In genomic region chr1:16440480-16441311, GRCh38 we compare ENCODE assay signal across 8 cellular contexts. TPM values are rescaled to one million over a fixed set of nuclear protein-coding genes. Genes with fewer than 3 reads are reported as not detected.
DNase-seq lines count a peak whose midpoint lies in the region; ATAC-seq, FAIRE-seq and TF ChIP-seq lines count a peak whose summit lies in the region.

NECAP2 (plus strand) TSS chr1:16440724; CDS start chr1:16440762, 38 bp downstream.

- peak; percentile 92 for ATAC-seq in GM19372 (IDR thresholded peaks at IDR 0.05; ENCODE audit: low read depth, unreplicated experiment)
- peak; percentile 82 for ATAC-seq in HG03571 (IDR thresholded peaks at IDR 0.05; ENCODE audit: unreplicated experiment)
- peak; percentile 97 for ATAC-seq in HepG2

- TF ChIP-seq CTCF in C4-2B (conservative IDR thresholded peaks at IDR 0.05) (peak; percentile 82), HepG2 (CRISPR knock-in tag; IDR thresholded peaks at IDR 0.05) (peak; percentile 99)

- peak; percentile 71 for TF ChIP-seq RAD21 in HepG2 (CRISPR knock-in tag; IDR thresholded peaks at IDR 0.05)

- CTCF ChIA-PET in HepG2 (lab: Yijun Ruan, JAX; ENCODE audit: low intra/inter-chr PET ratio, low total read pairs), result no interaction called here

- in situ Hi-C loops in HepG2 (cut with HindIII; ENCODE audit: extremely low pct_ligation_motif_present, low pct_unique_long_range_greater_than_20kb), result no loop called here

- BruUV-seq in HepG2 (replicated peaks; lab: Mats Ljungman, UMichigan), result TSS peak; percentile 81

- peak; percentile 71 for DNase-seq in NCI-H774 (lab: John Stamatoyannopoulos, UW)
- DNase-seq in activated CD4-positive, alpha-beta T cell treated with anti-CD3 and anti-CD28 coated beads, Interleukin-2, amount 50 U/mL, for 4 hours, result peak; percentile 90 to 93
- DNase-seq in dermis blood vessel endothelial cell, result peak; percentile 96
- DNase-seq in HepG2 (ENCODE audit: low spot score), result peak; percentile 84
- DNase-seq in stimulated activated CD4-positive, alpha-beta T cell treated with anti-CD3 and anti-CD28 coated beads, Interleukin-2, amount 100 ng/mL, for 48 hours, result peak; percentile 99

- H3K27ac ChIP-seq in C4-2B, result peak within 1 kb of the TSS; percentile 80
- H3K27ac ChIP-seq in HepG2 (ENCODE audit: extremely low read length, insufficient read depth, low read length), result peak within 1 kb of the TSS; percentile 53

- peak; percentile 95 to 99 for TF ChIP-seq POLR2A in HepG2 (IDR thresholded peaks at IDR 0.05; ENCODE audit: insufficient read depth in 1 of 2, low read depth in 2 of 2, low read length in 2 of 2)

- intact Hi-C loops in HepG2 (cut with micrococcal nuclease; ENCODE audit: unreplicated experiment), result no loop called here

- H3K27me3 ChIP-seq in HepG2 (ENCODE audit: control insufficient read depth in 1 of 2, insufficient read depth in 2 of 2, low read length in 2 of 2), result no peaks in the 10 kb centered on the region; a peak in 1 of 5 replicates

- peak within 1 kb of the TSS; percentile 83 to 97 (median 95) for H3K4me3 ChIP-seq in HepG2 (replicated peaks in 1 of 3; ENCODE audit: insufficient read depth in 1 of 3, low read depth in 2 of 3, low read length in 3 of 3)

- H3K4me1 ChIP-seq in HepG2 (ENCODE audit: insufficient read depth, low read length), result peaks cover 27% of the 10 kb centered on the region

- POLR2A ChIA-PET in HepG2 (lab: Yijun Ruan, JAX), result interaction anchor here (0.6 to 2.3 kb wide), 9 partner anchors 9 to 104 kb away, joined by 3 to 17 read pairs (median 3); partner anchors contain the start of genes RNU1-1 and SZRD1

- peak; percentile 76 for FAIRE-seq in HepG2 (lab: Jason Lieb, UNC)

- WGBS in HepG2 (ENCODE audit: low lambda C conversion rate), result 0% methylated on average over 21 of the region's 70 CpGs

- H3K79me2 ChIP-seq in HepG2 (ENCODE audit: insufficient read depth, low read length), result peaks cover 17% of the 10 kb centered on the region

- H3K9me3 ChIP-seq in HepG2 (ENCODE audit: low read length), result no peaks in the 10 kb centered on the region

- peak within 1 kb of the TSS; percentile 77 for H2AFZ ChIP-seq in HepG2 (ENCODE audit: low read length)

- no peaks in the 10 kb centered on the region for H4K20me1 ChIP-seq in HepG2 (ENCODE audit: insufficient read depth, low read length)

- H3K9ac ChIP-seq in HepG2 (ENCODE audit: insufficient read depth, low read depth, low read length), result peak within 1 kb of the TSS; percentile 88

- peaks cover 5 to 19% of the 10 kb centered on the region in 2 experiments; a peak in 4 of 5 replicates for H3K36me3 ChIP-seq in HepG2 (replicated peaks in 1 of 2; ENCODE audit: control insufficient read depth in 1 of 2, insufficient read depth in 2 of 2, low read length in 2 of 2)

- peak within 1 kb of the TSS; percentile 92 for H3K4me2 ChIP-seq in HepG2 (ENCODE audit: low read depth, low read length)

- TF ChIP-seq EP300 in HepG2 (IDR thresholded peaks at IDR 0.05; ENCODE audit: low read depth in 2 of 2, low read length in 2 of 2) (peak in 1 of 2 experiments; percentile 28; a peak in 2 of 4 replicates), HepG2 (CRISPR knock-in tag; IDR thresholded peaks at IDR 0.05; ENCODE audit: borderline replicate concordance) (0 out of 2 replicates have a peak, but pooled peaks have one; percentile 47)

TF ChIP-seq in HepG2, 621 proteins besides CTCF, POLR2A, EP300 and RAD21 (continues in another document):
- TF ChIP-seq LCORL (IDR thresholded peaks at IDR 0.05), result no peak
- peak; percentile 86 for TF ChIP-seq LCORL (CRISPR knock-in tag; IDR thresholded peaks at IDR 0.05)
- peak; percentile 52; the same call in 1 of the 2 replicates for TF ChIP-seq PCBP1 (IDR thresholded peaks at IDR 0.05; ENCODE audit: borderline replicate concordance, low read depth, low read length)
- peak; percentile 93 for TF ChIP-seq ZFP36L1 (CRISPR knock-in tag; IDR thresholded peaks at IDR 0.05)
- no peak; the same call in 1 of the 2 replicates for TF ChIP-seq ZNF280B (CRISPR knock-in tag; IDR thresholded peaks at IDR 0.05; ENCODE audit: borderline replicate concordance)
- no peak; the same call in 1 of the 2 replicates for TF ChIP-seq SAFB2 (CRISPR knock-in tag; IDR thresholded peaks at IDR 0.05; ENCODE audit: borderline replicate concordance, low read depth)
- peak; percentile 82; the same call in 1 of the 2 replicates for TF ChIP-seq ZNF501 (CRISPR knock-in tag; IDR thresholded peaks at IDR 0.05)
- TF ChIP-seq FOXA3 (CRISPR knock-in tag; IDR thresholded peaks at IDR 0.05), result peak; percentile 74
- no peak for TF ChIP-seq NR2F2 (IDR thresholded peaks at IDR 0.05; ENCODE audit: borderline replicate concordance, low read depth)
- peak; percentile 96 for TF ChIP-seq HDAC1 (CRISPR knock-in tag; IDR thresholded peaks at IDR 0.05)
- TF ChIP-seq ZBTB42 (CRISPR knock-in tag; IDR thresholded peaks at IDR 0.05), result peak; percentile 77; the same call in 1 of the 2 replicates
- peak; percentile 94 for TF ChIP-seq POGZ (CRISPR knock-in tag; IDR thresholded peaks at IDR 0.05)
- TF ChIP-seq ZMYM4 (CRISPR knock-in tag; IDR thresholded peaks at IDR 0.05), result peak; percentile 98
- no peak for TF ChIP-seq TCF7L2 (IDR thresholded peaks at IDR 0.05; ENCODE audit: low read depth, low read length)
- peak; percentile 81; the same call in 1 of the 2 replicates for TF ChIP-seq MIER3 (CRISPR knock-in tag; IDR thresholded peaks at IDR 0.05; ENCODE audit: borderline replicate concordance)

RNA-seq across cellular contexts. Expression of gene NECAP2, which starts in this region (rescaled TPM):
- total RNA-seq in dermis blood vessel endothelial cell, result 195 and 263 TPM in 2 replicates
- 52.3 and 62.6 TPM in 2 replicates for total RNA-seq in HepG2 (2016; rRNA removed; fragmentation: Illumina TruSeq; extraction: Trizol)
- total RNA-seq in HepG2 (2016; cell fraction: cytosol; rRNA removed; fragmentation: Illumina TruSeq; extraction: Trizol; ENCODE audit: low read depth), result 9.4 and 10.0 TPM in 2 replicates
- 51.2 and 64.2 TPM in 2 replicates for total RNA-seq in HepG2 (2016; cell fraction: insoluble cytoplasmic fraction; rRNA removed; fragmentation: Illumina TruSeq; extraction: Trizol)
- 20.2 and 23.2 TPM in 2 replicates for total RNA-seq in HepG2 (2016; cell fraction: membrane; rRNA removed; fragmentation: Illumina TruSeq; extraction: Trizol)
- 22.1 and 26.7 TPM in 2 replicates for total RNA-seq in HepG2 (2016; cell fraction: nucleus; rRNA removed; fragmentation: Illumina TruSeq; extraction: Trizol)
- 38.5 and 41.0 TPM in 2 replicates for polyA plus RNA-seq in HepG2 (2011; rRNA removed)
- polyA plus RNA-seq in HepG2 (2011; cell fraction: cytosol; rRNA removed), result 48.1 and 54.1 TPM in 2 replicates
- 22.4 and 27.6 TPM in 2 replicates for polyA plus RNA-seq in HepG2 (2011; cell fraction: nucleus; rRNA removed)
- polyA plus RNA-seq in HepG2 (2012), result 24.9 and 33.4 TPM in 2 replicates
- polyA plus RNA-seq in HepG2 (2016; cell fraction: cytosol; fragmentation: Illumina TruSeq; extraction: Trizol; ENCODE audit: low read depth), result 7.1 and 7.3 TPM in 2 replicates
- 55.1 and 59.1 TPM in 2 replicates for polyA plus RNA-seq in HepG2 (2016; cell fraction: insoluble cytoplasmic fraction; fragmentation: Illumina TruSeq; extraction: Trizol; ENCODE audit: low read depth)
- polyA plus RNA-seq in HepG2 (2016; cell fraction: membrane; fragmentation: Illumina TruSeq; extraction: Trizol; ENCODE audit: low read depth), result 10.5 and 12.4 TPM in 2 replicates
- 30.2 and 30.4 TPM in 2 replicates for polyA plus RNA-seq in HepG2 (2016; cell fraction: nucleus; fragmentation: Illumina TruSeq; extraction: Trizol; ENCODE audit: insufficient read depth, low read depth)
- 43.7 and 55.9 TPM in 2 replicates for polyA minus RNA-seq in HepG2 (2011; rRNA and poly(A)+ RNA removed; ENCODE audit: low replicate concordance)
- 21.5 and 24.9 TPM in 2 replicates for polyA minus RNA-seq in HepG2 (2011; cell fraction: cytosol; rRNA and poly(A)+ RNA removed)
- polyA minus RNA-seq in HepG2 (2011; cell fraction: nucleus; rRNA and poly(A)+ RNA removed), result 18.5 and 22.5 TPM in 2 replicates

Comparison
In these comparisons a context has a peak if more than half of its experiments do, and no peak if none do; other contexts are left out.
1. Peak in every context shown above with its lines: DNase-seq, ATAC-seq, H3K4me3 ChIP-seq and H3K27ac ChIP-seq.